8 cellular contexts compared by ENCODE assay signal in the genomic region with DNA sequence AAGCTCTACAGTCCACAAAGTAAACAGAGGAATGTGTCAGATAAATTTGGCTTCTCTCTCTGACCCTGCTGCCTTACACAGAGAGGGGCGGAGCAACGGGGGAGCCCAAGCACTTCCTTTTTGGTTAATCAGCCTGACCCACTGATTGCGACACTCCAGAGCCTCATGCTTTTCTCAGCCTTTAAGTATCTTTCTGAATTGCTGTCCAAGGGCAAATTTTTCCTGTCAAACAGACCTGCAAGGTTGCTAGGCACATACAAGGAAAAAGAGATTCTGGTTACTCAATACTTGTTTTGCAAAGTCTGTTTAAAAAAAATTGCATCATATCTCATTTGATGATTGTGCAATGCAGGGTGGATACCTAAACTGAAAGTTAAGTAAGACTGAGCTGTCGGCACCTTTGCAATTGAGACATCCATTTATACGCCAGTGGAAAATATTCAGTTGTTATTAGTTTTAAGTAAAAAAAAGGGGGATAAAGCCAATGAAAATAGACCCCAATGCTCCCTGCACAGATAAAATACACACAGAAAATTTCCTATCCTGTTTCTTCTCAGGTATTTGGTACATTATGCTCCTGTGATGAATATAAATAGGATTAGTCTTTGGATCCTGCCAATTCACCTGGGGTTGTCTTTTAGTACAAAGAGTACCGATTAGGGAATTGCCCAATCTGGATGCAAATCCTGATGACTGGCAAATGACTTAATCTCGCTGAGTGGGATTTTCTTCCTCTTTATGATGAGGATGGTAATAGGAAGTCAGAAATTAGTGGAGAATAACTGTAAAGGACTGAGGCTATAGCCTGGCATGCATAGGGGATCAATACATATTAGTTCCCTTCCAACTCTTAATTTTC.
DNase-seq lines count a peak whose midpoint lies in the region; ATAC-seq, FAIRE-seq and TF ChIP-seq lines count a peak whose summit lies in the region.

No MANE protein-coding gene starts in this region.

- H4K8ac ChIP-seq in H1 (ENCODE audit: extremely low read depth, insufficient read depth, low read length) = no peak overlapping the region

- TF ChIP-seq RAD21 in H1 (IDR thresholded peaks at IDR 0.05 in 1 of 2, conservative IDR thresholded peaks at IDR 0.05 in 1 of 2; ENCODE audit: low read depth in 2 of 2, low read length in 2 of 2) = no peak

- no peak for TF ChIP-seq POLR2A in GM12892 (IDR thresholded peaks at IDR 0.05; ENCODE audit: low read depth, low read length)
- TF ChIP-seq POLR2A in H1 (IDR thresholded peaks at IDR 0.05; ENCODE audit: control extremely low read depth in 1 of 2, low read depth in 2 of 2, low read length in 2 of 2) = no peak

- FAIRE-seq in GM12892 (lab: Jason Lieb, UNC) (no peak), H1 (lab: Jason Lieb, UNC) (no peak)

- H3K4me3 ChIP-seq in H1 (ENCODE audit: extremely low read depth in 1 of 4, insufficient read depth in 2 of 4, low read depth in 3 of 4, low read length in 4 of 4) (no peak overlapping the region), muscle layer of colon (ENCODE audit: low read depth in 1 of 2, low read length in 2 of 2) (no peak overlapping the region)

- H3K14ac ChIP-seq in H1 (ENCODE audit: insufficient read length) = no peak overlapping the region

- no peak overlapping the region for H3K4me2 ChIP-seq in H1 (ENCODE audit: insufficient read depth in 1 of 2, low read depth in 2 of 2, low read length in 2 of 2)

- CTCF ChIA-PET in H1 (lab: Charles Lee; ENCODE audit: partially characterized antibody) = no interaction called here

- no peak overlapping the region for H4K91ac ChIP-seq in H1 (replicated peaks; ENCODE audit: insufficient read length, low read length)

- no peak overlapping the region for H2BK120ac ChIP-seq in H1 (replicated peaks; ENCODE audit: low read depth, low read length)

- H4K20me1 ChIP-seq in H1 (replicated peaks in 1 of 2; ENCODE audit: control insufficient read depth in 1 of 2, insufficient read depth in 2 of 2, low read length in 2 of 2) = no peaks in the 10 kb centered on the region

- H3K9ac ChIP-seq in H1 (replicated peaks in 1 of 4; ENCODE audit: extremely low read depth in 1 of 4, low read depth in 3 of 4, low read length in 3 of 4) (no peak overlapping the region), muscle layer of colon (ENCODE audit: low read length) (no peak overlapping the region)

- TF ChIP-seq CTCF in H1 (IDR thresholded peaks at IDR 0.05; ENCODE audit: control extremely low read depth in 1 of 3, insufficient read depth in 1 of 3, low read depth in 1 of 3, low read length in 3 of 3) (no peak), glutamatergic neuron (IDR thresholded peaks at IDR 0.05; ENCODE audit: partially characterized antibody, unreplicated experiment) (no peak)

- DNase-seq in GM12892 (ENCODE audit: insufficient read length) (peak; percentile 40), MV-4-11 (lab: John Stamatoyannopoulos, UW) (peak; percentile 100), H1 (ENCODE audit: low read depth in 1 of 2, low spot score in 2 of 2) (no peak), glutamatergic neuron (no peak)
- DNase-seq in activated CD4-positive, alpha-beta T cell treated with anti-CD3 and anti-CD28 coated beads, Interleukin-2, amount 50 U/mL, for 1 hour = peak; percentile 43

- peak overlapping the region; percentile 71 for H3K4me3 Mint-ChIP-seq in stimulated activated memory B cell treated with anti-CD40 and anti-IgM and Interleukin-4, amounts not matched to agents 10 μg/mL and 1 μg/mL and 100 μg/mL, for 72 hours
- H3K4me3 Mint-ChIP-seq in glutamatergic neuron (ENCODE audit: unreplicated experiment) = no peak overlapping the region

- peak; percentile 95 for ATAC-seq in HG02588 (IDR thresholded peaks at IDR 0.05; ENCODE audit: unreplicated experiment)
- ATAC-seq in stimulated activated memory B cell treated with anti-CD40 and anti-IgM and Interleukin-4, amounts not matched to agents 10 μg/mL and 1 μg/mL and 100 μg/mL, for 72 hours = peak; percentile 82

- TF ChIP-seq EP300 in H1 (IDR thresholded peaks at IDR 0.05; ENCODE audit: borderline replicate concordance in 1 of 2, low read depth in 2 of 2, low read length in 2 of 2) = no peak

- H2AK5ac ChIP-seq in H1 (ENCODE audit: low read depth, low read length) = no peak overlapping the region

- no peaks in the 10 kb centered on the region for H3K27me3 ChIP-seq in H1 (replicated peaks in 1 of 4; ENCODE audit: control insufficient read depth in 3 of 4, extremely low read depth in 1 of 4, insufficient read depth in 3 of 4, low read length in 3 of 4)
- H3K27me3 ChIP-seq in muscle layer of colon (ENCODE audit: control insufficient read depth in 1 of 2, insufficient read depth in 2 of 2, low read length in 2 of 2) = no peaks in the 10 kb centered on the region

- H3K27ac ChIP-seq in H1 (ENCODE audit: low read depth, low read length) = no peak overlapping the region
- peak overlapping the region; percentile 17 for H3K27ac ChIP-seq in muscle layer of colon (ENCODE audit: low read depth, low read length)

- H4K5ac ChIP-seq in H1 (ENCODE audit: insufficient read length, low read depth, low read length) = no peak overlapping the region

- H3K36me3 ChIP-seq in H1 (ENCODE audit: control insufficient read depth in 2 of 4, insufficient read depth in 4 of 4, low read length in 3 of 4) = no peaks in the 10 kb centered on the region
- H3K36me3 ChIP-seq in muscle layer of colon (ENCODE audit: insufficient read depth, low read length) = no peaks in the 10 kb centered on the region

- H3K18ac ChIP-seq in H1 (ENCODE audit: extremely low read depth, low read length) = no peak overlapping the region

- H3K23ac ChIP-seq in H1 (ENCODE audit: insufficient read length) = no peak overlapping the region

- H3K9me3 Mint-ChIP-seq in stimulated activated memory B cell treated with anti-CD40 and anti-IgM and Interleukin-4, amounts not matched to agents 10 μg/mL and 1 μg/mL and 100 μg/mL, for 72 hours = peaks cover 6% of the 10 kb centered on the region
- no peaks in the 10 kb centered on the region for H3K9me3 Mint-ChIP-seq in glutamatergic neuron (ENCODE audit: unreplicated experiment)

- no peaks in the 10 kb centered on the region for H3K36me3 Mint-ChIP-seq in stimulated activated memory B cell treated with anti-CD40 and anti-IgM and Interleukin-4, amounts not matched to agents 10 μg/mL and 1 μg/mL and 100 μg/mL, for 72 hours
- H3K36me3 Mint-ChIP-seq in glutamatergic neuron (ENCODE audit: unreplicated experiment) = peaks cover 6% of the 10 kb centered on the region

- H3K4me1 Mint-ChIP-seq in stimulated activated memory B cell treated with anti-CD40 and anti-IgM and Interleukin-4, amounts not matched to agents 10 μg/mL and 1 μg/mL and 100 μg/mL, for 72 hours = peaks cover 18% of the 10 kb centered on the region
- H3K4me1 Mint-ChIP-seq in glutamatergic neuron (ENCODE audit: low read depth, unreplicated experiment) = peaks cover 4% of the 10 kb centered on the region

- peak overlapping the region; percentile 68 for H3K27ac Mint-ChIP-seq in stimulated activated memory B cell treated with anti-CD40 and anti-IgM and Interleukin-4, amounts not matched to agents 10 μg/mL and 1 μg/mL and 100 μg/mL, for 72 hours
- H3K27ac Mint-ChIP-seq in glutamatergic neuron (ENCODE audit: unreplicated experiment) = no peak overlapping the region

- H3K79me2 ChIP-seq in H1 (ENCODE audit: control insufficient read depth in 1 of 2, insufficient read depth in 2 of 2, low read length in 2 of 2) = no peaks in the 10 kb centered on the region

- H3K9me3 ChIP-seq in H1 (ENCODE audit: insufficient read depth in 2 of 2, low read depth in 1 of 2, low read length in 1 of 2) (no peaks in the 10 kb centered on the region), muscle layer of colon (ENCODE audit: low read length) (no peaks in the 10 kb centered on the region)

- H3K23me2 ChIP-seq in H1 (ENCODE audit: low read depth, low read length) = no peaks in the 10 kb centered on the region; the same call in 1 of the 2 replicates

- no peak overlapping the region for H3K56ac ChIP-seq in H1 (replicated peaks; ENCODE audit: insufficient read length, low read depth, low read length)

- peak overlapping the region; percentile 76; the same call in 1 of the 2 replicates for H2AFZ ChIP-seq in H1 (ENCODE audit: low read length)

- H2BK5ac ChIP-seq in H1 (ENCODE audit: low read depth, low read length) = no peak overlapping the region

- no peaks in the 10 kb centered on the region for H3K79me1 ChIP-seq in H1 (ENCODE audit: low read depth, low read length)

- POLR2A ChIA-PET in H1 (lab: Charles Lee; ENCODE audit: partially characterized antibody) = no interaction called here

- H3K4ac ChIP-seq in H1 (replicated peaks; ENCODE audit: insufficient read length, low read depth, low read length) = no peak overlapping the region

- no peak overlapping the region for H2BK12ac ChIP-seq in H1 (ENCODE audit: low read depth, low read length)

- no peaks in the 10 kb centered on the region for H3K27me3 Mint-ChIP-seq in stimulated activated memory B cell treated with anti-CD40 and anti-IgM and Interleukin-4, amounts not matched to agents 10 μg/mL and 1 μg/mL and 100 μg/mL, for 72 hours
- H3K27me3 Mint-ChIP-seq in glutamatergic neuron (ENCODE audit: unreplicated experiment) = peaks cover 1% of the 10 kb centered on the region

- WGBS in H1 (ENCODE audit: extremely low coverage in 1 of 2, insufficient coverage in 1 of 2, insufficient read length in 1 of 2, insufficient replicate concordance in 2 of 2, low coverage in 1 of 2, low lambda C conversion rate in 2 of 2, missing lambda C conversion rate in 1 of 2), 2 experiments = 89% methylated on average over 7 of the region's 7 CpGs; no CpG with 5 or more reads in 1 of the 2 experiments

- no peak overlapping the region for H2BK15ac ChIP-seq in H1 (ENCODE audit: low read length)

- H2BK20ac ChIP-seq in H1 (ENCODE audit: low read length) = no peak overlapping the region

- H3K4me1 ChIP-seq in H1 (replicated peaks in 1 of 4; ENCODE audit: control insufficient read depth in 3 of 4, insufficient read depth in 4 of 4, low read length in 3 of 4) (peaks cover 0 to 3% (median 1%) of the 10 kb centered on the region in 4 experiments; a peak in 3 of 7 replicates), muscle layer of colon (ENCODE audit: insufficient read depth, low read length) (peaks cover 21% of the 10 kb centered on the region)

TF ChIP-seq in H1, 55 proteins besides CTCF, POLR2A, EP300 and RAD21:
- no peak for TF ChIP-seq YY1 (IDR thresholded peaks at IDR 0.05; ENCODE audit: low read depth, low read length)
- peak; percentile 97 for TF ChIP-seq CEBPB (IDR thresholded peaks at IDR 0.05; ENCODE audit: low read depth, low read length)
- TF ChIP-seq ASH2L (IDR thresholded peaks at IDR 0.05; ENCODE audit: low read length) = no peak
- TF ChIP-seq EGR1 (IDR thresholded peaks at IDR 0.05; ENCODE audit: borderline replicate concordance, low read depth, low read length) = no peak

Comparison
In these comparisons a context has a peak if more than half of its experiments do, and no peak if none do; other contexts are left out.
1. DNase-seq: peak in GM12892 (single experiment), MV-4-11 (single experiment) and activated CD4-positive, alpha-beta T cell treated with anti-CD3 and anti-CD28 coated beads, Interleukin-2, amount 50 U/mL, for 1 hour (single experiment); none in H1 (0 of 2) and glutamatergic neuron (single experiment).